ENCODE assay signal across 8 cellular contexts in the genomic region with DNA sequence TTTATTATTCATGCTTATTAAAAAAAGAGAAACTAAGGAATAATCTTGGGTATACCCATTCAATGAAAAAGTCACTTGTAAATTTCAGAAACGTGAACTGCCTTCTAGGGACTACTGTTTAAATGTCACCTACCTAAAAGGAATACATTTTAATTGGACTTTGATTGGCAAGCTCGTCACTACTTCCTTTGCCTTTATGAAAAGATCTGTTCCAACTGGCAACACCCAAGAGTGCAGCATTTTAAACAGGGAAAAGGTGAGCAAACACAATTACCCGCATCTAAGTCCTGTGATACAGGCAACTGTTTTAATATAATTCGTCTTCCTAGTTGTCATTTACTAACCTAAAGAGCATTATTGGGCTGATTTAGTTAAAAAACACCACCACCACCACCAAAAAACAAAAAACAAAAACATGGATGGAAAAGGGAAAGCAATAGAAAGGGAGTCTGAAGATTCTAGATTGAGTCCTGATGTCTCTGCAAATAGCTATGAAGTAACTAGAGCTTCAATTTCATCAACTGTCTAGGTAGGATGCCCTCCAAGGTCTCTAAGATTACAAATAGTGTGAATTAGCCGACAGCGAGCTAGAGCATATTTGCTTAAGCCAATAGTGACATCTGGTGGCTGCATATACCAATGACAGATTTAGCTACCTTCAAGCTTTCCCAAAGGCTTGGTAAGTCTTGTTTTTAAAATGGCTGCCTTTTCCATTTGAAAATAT. TPM values are rescaled to one million over a fixed set of nuclear protein-coding genes. Genes with fewer than 3 reads are reported as not detected.
DNase-seq lines count a peak whose midpoint lies in the region; ATAC-seq and TF ChIP-seq lines count a peak whose summit lies in the region.

No MANE protein-coding gene starts in this region.

- CTCF ChIA-PET in HEK293T (lab: Yijun Ruan, JAX) = interaction anchor here (0.6 to 1.7 kb wide), 6 partner anchors 8 to 615 kb away, joined by 3 to 4 read pairs (median 3); partner anchors contain the start of gene ICA1

- TF ChIP-seq POLR2A in body of pancreas (IDR thresholded peaks at IDR 0.05) = no peak

- H3K4me2 ChIP-seq in smooth muscle cell = no peak overlapping the region

- H3K4me3 ChIP-seq in GM12864 (ENCODE audit: low read depth, low read length) (no peak overlapping the region), LNCaP clone FGC (ENCODE audit: low read depth, low read length) (no peak overlapping the region), body of pancreas (no peak overlapping the region), smooth muscle cell (no peak overlapping the region)

- ATAC-seq in body of pancreas = peak; percentile 99

- peak overlapping the region; percentile 38 for H2AFZ ChIP-seq in smooth muscle cell (ENCODE audit: low read depth)

- in situ Hi-C loops in ACHN (cut with HindIII; ENCODE audit: low pct_ligation_motif_present, low pct_unique_long_range_greater_than_20kb, low sequenced_read_pairs) = no loop called here

- H3K9ac ChIP-seq in smooth muscle cell (ENCODE audit: low read depth) = no peak overlapping the region

- TF ChIP-seq CTCF in GM12864 (IDR thresholded peaks at IDR 0.05; ENCODE audit: low read depth, low read length, missing control alignments) (peak; percentile 69), LNCaP clone FGC (IDR thresholded peaks at IDR 0.05; ENCODE audit: control insufficient read depth, extremely low read depth, insufficient read depth) (peak; percentile 75), body of pancreas (IDR thresholded peaks at IDR 0.05) (peak; percentile 51 to 97 (median 92)), smooth muscle cell (IDR thresholded peaks at IDR 0.05; ENCODE audit: borderline replicate concordance, insufficient read depth, poor library complexity, severe bottlenecking) (peak; percentile 75)

- intact Hi-C loops in body of pancreas (cut with DNase I) = no loop called here

- POLR2A ChIA-PET in HEK293T (lab: Yijun Ruan, JAX) = interaction anchor here (0.6 to 0.7 kb wide), 2 partner anchors 614 to 655 kb away, joined by 3 read pairs; partner anchors contain the start of gene UMAD1

- H3K36me3 ChIP-seq in body of pancreas (replicated peaks in 1 of 2; ENCODE audit: insufficient read depth in 1 of 2, low read depth in 2 of 2) (no peaks in the 10 kb centered on the region), smooth muscle cell (ENCODE audit: low read depth) (no peaks in the 10 kb centered on the region)

- H3K9me3 ChIP-seq in body of pancreas = no peaks in the 10 kb centered on the region
- H3K9me3 ChIP-seq in smooth muscle cell (replicated peaks; ENCODE audit: low read depth) = no peaks in the 10 kb centered on the region

- 22% methylated on average over 6 of the region's 6 CpGs for WGBS in body of pancreas, 2 donors
- 47% methylated on average over 6 of the region's 6 CpGs for WGBS in smooth muscle cell (ENCODE audit: low lambda C conversion rate)

- no peaks in the 10 kb centered on the region for H3K27me3 ChIP-seq in body of pancreas
- H3K27me3 ChIP-seq in smooth muscle cell (ENCODE audit: low read depth) = no peaks in the 10 kb centered on the region

- H4K20me1 ChIP-seq in smooth muscle cell (ENCODE audit: low read depth) = no peaks in the 10 kb centered on the region

- H3F3A ChIP-seq in smooth muscle cell (ENCODE audit: low read depth) = no peaks in the 10 kb centered on the region

- H3K4me1 ChIP-seq in body of pancreas (peaks cover 18% of the 10 kb centered on the region), smooth muscle cell (ENCODE audit: low read depth) (no peaks in the 10 kb centered on the region)

- H3K27ac ChIP-seq in body of pancreas (no peak overlapping the region), smooth muscle cell (ENCODE audit: low read depth) (no peak overlapping the region)

- DNase-seq in ACHN (peak; percentile 94), GM12864 (ENCODE audit: low read depth) (peak; percentile 68), HEK293T (ENCODE audit: extremely low spot score) (peak; percentile 64), LNCaP clone FGC (ENCODE audit: low read depth) (peak; percentile 88), OCI-M2 (lab: John Stamatoyannopoulos, UW; ENCODE audit: unreplicated experiment) (peak; percentile 10), body of pancreas (peak; percentile 52 to 86 (median 64)), iPS DF 19.7 (ENCODE audit: low read depth, low spot score) (peak; percentile 65), smooth muscle cell (lab: John Stamatoyannopoulos, UW; ENCODE audit: unreplicated experiment) (no peak)

- H3K79me2 ChIP-seq in smooth muscle cell (ENCODE audit: low read depth) = no peaks in the 10 kb centered on the region

TF ChIP-seq in HEK293T, 16 proteins besides CTCF, POLR2A, EP300 and RAD21:
- TF ChIP-seq NFRKB (IDR thresholded peaks at IDR 0.05) (no peak), ZNF384 (IDR thresholded peaks at IDR 0.05) (no peak), FOXA1 (IDR thresholded peaks at IDR 0.05) (no peak), CTBP1 (IDR thresholded peaks at IDR 0.05; ENCODE audit: borderline replicate concordance) (no peak), FOXM1 (IDR thresholded peaks at IDR 0.05; ENCODE audit: borderline replicate concordance) (no peak), ARNT (IDR thresholded peaks at IDR 0.05) (no peak), PKNOX1 (IDR thresholded peaks at IDR 0.05) (no peak), ELF4 (IDR thresholded peaks at IDR 0.05) (no peak), HDGF (IDR thresholded peaks at IDR 0.05; ENCODE audit: borderline replicate concordance) (no peak), BHLHE40 (IDR thresholded peaks at IDR 0.05; ENCODE audit: borderline replicate concordance) (no peak)

RNA-seq across cellular contexts. Expression of gene ICA1, which starts 33.8 kb away (rescaled TPM):
- 100 to 1,000 TPM in 1 of 2 donors, 10 to 100 TPM in 1; 71.2 to 115 TPM for total RNA-seq in body of pancreas
- total RNA-seq in smooth muscle cell = 5.0 and 6.3 TPM in 2 replicates
- 4.3 and 8.4 TPM in 2 replicates for polyA plus RNA-seq in smooth muscle cell
